ENCODE assay signal across 1 cellular context in the genomic region with DNA sequence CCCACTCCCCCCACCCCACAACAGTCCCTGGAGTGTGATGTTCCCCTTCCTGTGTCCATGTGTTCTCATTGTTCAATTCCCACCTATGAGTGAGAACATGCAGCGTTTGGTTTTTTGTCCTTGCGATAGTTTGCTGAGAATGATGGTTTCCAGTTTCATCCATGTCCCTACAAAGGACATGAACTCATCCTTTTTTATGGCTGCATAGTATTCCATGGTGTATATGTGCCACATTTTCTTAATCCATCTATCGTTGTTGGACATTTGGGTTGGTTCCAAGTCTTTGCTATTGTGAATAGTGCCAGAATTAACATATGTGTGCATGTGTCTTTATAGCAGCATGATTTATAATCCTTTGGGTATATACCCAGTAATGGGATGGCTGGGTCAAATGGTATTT. TPM values are rescaled to one million over a fixed set of nuclear protein-coding genes. Genes with fewer than 3 reads are reported as not detected.
"Had no signal": no experiment of that assay in that cellular context is flagged by ENCODE, and none has a peak within 500 bp of the region (broad histone marks: within the 10 kb centered on the region; RNA-seq: fewer than 3 reads in every experiment).

No MANE protein-coding gene starts in this region.

RNA-seq across cellular contexts. Expression of a gene that starts 39.8 kb away (rescaled TPM):
- total RNA-seq: vagina had no signal
